In genomic region chr15:60255390-60255789, GRCh38 we compare ENCODE assay signal across 9 cellular contexts.
A peak's percentile ranks its signal among the peaks of the same experiment; 100 is the strongest.
DNase-seq lines count a peak whose midpoint lies in the region; ATAC-seq and TF ChIP-seq lines count a peak whose summit lies in the region.
"Had no signal": no experiment of that assay in that cellular context is flagged by ENCODE, and none has a peak within 500 bp of the region (broad histone marks: within the 10 kb centered on the region; RNA-seq: fewer than 3 reads in every experiment).

No MANE protein-coding gene starts in this region.

- H3K9me3 Mint-ChIP-seq in stimulated activated memory B cell treated with anti-CD40 and anti-IgM and Interleukin-4, amounts not matched to agents 10 μg/mL and 1 μg/mL and 100 μg/mL, for 72 hours = no peaks in the 10 kb centered on the region

- in situ Hi-C loops in brain microvascular endothelial cell (cut with HindIII; ENCODE audit: low pct_ligation_motif_present, low sequenced_read_pairs) = no loop called here

- peak; percentile 74 for ATAC-seq in GM19467 (IDR thresholded peaks at IDR 0.05; ENCODE audit: unreplicated experiment)
- ATAC-seq in HG03469 (IDR thresholded peaks at IDR 0.05; ENCODE audit: unreplicated experiment) = peak; percentile 75
- peak; percentile 83 for ATAC-seq in stimulated activated memory B cell treated with anti-CD40 and anti-IgM and Interleukin-4, amounts not matched to agents 10 μg/mL and 1 μg/mL and 100 μg/mL, for 72 hours
- no peak for ATAC-seq in left ventricle myocardium superior

- peak; percentile 34 for DNase-seq in GM10248 (ENCODE audit: extremely low spot score)
- peak; percentile 40 for DNase-seq in brain microvascular endothelial cell
- no peak for DNase-seq in DMS79 treated with DMSO at 0.1 percent for 48 hours (lab: John Stamatoyannopoulos, UW)
- DNase-seq in DMS114 treated with DMSO at 0.1 percent for 48 hours (lab: John Stamatoyannopoulos, UW; ENCODE audit: unreplicated experiment) = no peak
- DNase-seq in left ventricle myocardium superior = no peak

- no peak overlapping the region for H3K27ac ChIP-seq in brain microvascular endothelial cell
- H3K27ac ChIP-seq: HL-60 had no signal

- POLR2A ChIA-PET in GM10248 (lab: Yijun Ruan, JAX) = no interaction called here

- no peak overlapping the region for H3K27ac Mint-ChIP-seq in stimulated activated memory B cell treated with anti-CD40 and anti-IgM and Interleukin-4, amounts not matched to agents 10 μg/mL and 1 μg/mL and 100 μg/mL, for 72 hours

- TF ChIP-seq CTCF in GM10248 (IDR thresholded peaks at IDR 0.05; ENCODE audit: control extremely low read depth, extremely low read depth, low read depth, missing control alignments) = no peak
- no peak for TF ChIP-seq CTCF in brain microvascular endothelial cell (IDR thresholded peaks at IDR 0.05; ENCODE audit: low read depth, low read length, missing control alignments)

- H3K27me3 ChIP-seq in brain microvascular endothelial cell (replicated peaks) = no peaks in the 10 kb centered on the region

- no peaks in the 10 kb centered on the region for H3K36me3 Mint-ChIP-seq in stimulated activated memory B cell treated with anti-CD40 and anti-IgM and Interleukin-4, amounts not matched to agents 10 μg/mL and 1 μg/mL and 100 μg/mL, for 72 hours

- intact Hi-C loops in left ventricle myocardium superior (cut with micrococcal nuclease) = no loop called here

- peaks cover 35% of the 10 kb centered on the region for H3K27me3 Mint-ChIP-seq in stimulated activated memory B cell treated with anti-CD40 and anti-IgM and Interleukin-4, amounts not matched to agents 10 μg/mL and 1 μg/mL and 100 μg/mL, for 72 hours

- no peaks in the 10 kb centered on the region for H3K36me3 ChIP-seq in brain microvascular endothelial cell (replicated peaks)

- CTCF ChIA-PET in GM10248 (lab: Yijun Ruan, JAX) = no interaction called here

- H3K4me3 Mint-ChIP-seq in stimulated activated memory B cell treated with anti-CD40 and anti-IgM and Interleukin-4, amounts not matched to agents 10 μg/mL and 1 μg/mL and 100 μg/mL, for 72 hours = no peak overlapping the region

- H3K4me3 ChIP-seq in brain microvascular endothelial cell (ENCODE audit: low read depth, low read length) = no peak overlapping the region

- H3K4me1 Mint-ChIP-seq in stimulated activated memory B cell treated with anti-CD40 and anti-IgM and Interleukin-4, amounts not matched to agents 10 μg/mL and 1 μg/mL and 100 μg/mL, for 72 hours = no peaks in the 10 kb centered on the region

Comparison
In these comparisons a context has a peak if more than half of its experiments do, and no peak if none do; other contexts are left out.
1. DNase-seq: peak in GM10248 (single experiment) and brain microvascular endothelial cell (single experiment); none in DMS79 treated with DMSO at 0.1 percent for 48 hours (single experiment), DMS114 treated with DMSO at 0.1 percent for 48 hours (single experiment) and left ventricle myocardium superior (single experiment).